In the genomic region with DNA sequence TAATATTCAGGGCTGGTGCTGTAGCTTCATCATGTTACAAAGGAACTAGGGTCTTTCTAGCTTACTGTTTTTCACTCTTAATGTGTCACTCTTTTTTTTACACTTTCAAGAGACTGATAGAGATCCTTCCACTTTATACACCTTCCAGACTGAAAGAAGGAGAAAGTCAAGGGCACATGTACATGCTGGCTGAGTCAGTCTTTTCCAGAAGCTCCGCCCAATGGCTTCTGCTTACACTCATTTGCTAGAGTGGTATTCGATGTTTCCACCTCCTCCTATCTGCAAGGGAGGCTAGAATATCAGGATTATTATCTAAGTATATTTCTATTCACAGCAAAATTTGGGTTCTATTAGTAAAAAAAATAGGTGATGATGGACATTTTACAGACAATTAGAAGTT, we compare ENCODE assay signal across 19 cellular contexts.
DNase-seq lines count a peak whose midpoint lies in the region; ATAC-seq and TF ChIP-seq lines count a peak whose summit lies in the region.
"Had no signal": no experiment of that assay in that cellular context is flagged by ENCODE, and none has a peak within 500 bp of the region (broad histone marks: within the 10 kb centered on the region; RNA-seq: fewer than 3 reads in every experiment).

No MANE protein-coding gene starts in this region.

- no peak overlapping the region for H3K4me3 ChIP-seq in PC-3 (ENCODE audit: low read length)
- H3K4me3 ChIP-seq: esophagus muscularis mucosa, gastrocnemius medialis, GM12878 had no signal

- H2AFZ ChIP-seq in PC-3 (ENCODE audit: low read length) = no peak overlapping the region

- H3K9me3 Mint-ChIP-seq in activated T-cell treated with anti-CD3 and anti-CD28 coated beads, Interleukin-2, amount 50 U/mL, for 72 hours = no peaks in the 10 kb centered on the region
- no peaks in the 10 kb centered on the region for H3K9me3 Mint-ChIP-seq in stimulated activated effector memory CD8-positive, alpha-beta T cell treated with anti-CD3 and anti-CD28 coated beads, Interleukin-12 subunit alpha, Interleukin-12 subunit beta, amount 100 ng/mL, for 72 hours
- H3K9me3 Mint-ChIP-seq: CD14-positive monocyte, memory B cell had no signal

- TF ChIP-seq CTCF in PC-3 (conservative IDR thresholded peaks at IDR 0.05; ENCODE audit: low read depth, low read length) = no peak

- BruUV-seq in PC-3 (replicated peaks; lab: Mats Ljungman, UMichigan) = no TSS peak

- no peaks in the 10 kb centered on the region for H4K20me1 ChIP-seq in PC-3 (ENCODE audit: low read length)

- POLR2A ChIA-PET in PC-3 (lab: Charles Lee; ENCODE audit: unreplicated experiment) = no interaction called here

- intact Hi-C loops in PC-3 (cut with micrococcal nuclease) (no loop called here), head of caudate nucleus (cut with DNase I) (no loop called here)

- H3K9me2 ChIP-seq in PC-3 (replicated peaks; ENCODE audit: low read length) = no peaks in the 10 kb centered on the region

- ATAC-seq in activated T-cell treated with anti-CD3 and anti-CD28 coated beads, Interleukin-2, amount 50 U/mL, for 72 hours (replicated peaks in 1 of 2) = no peak
- no peak for ATAC-seq in PC-3
- peak; percentile 42 for ATAC-seq in stimulated activated effector memory CD8-positive, alpha-beta T cell treated with anti-CD3 and anti-CD28 coated beads, Interleukin-12 subunit alpha, Interleukin-12 subunit beta, amount 100 ng/mL, for 72 hours
- ATAC-seq: gastrocnemius medialis, GM12878, right cardiac atrium had no signal

- CTCF ChIA-PET in PC-3 (lab: Charles Lee) = no interaction called here

- no peaks in the 10 kb centered on the region for H3K36me3 ChIP-seq in PC-3 (ENCODE audit: low read depth, low read length)
- H3K36me3 ChIP-seq: esophagus muscularis mucosa, gastrocnemius medialis had no signal

- peak overlapping the region; percentile 88 to 92 for H3K4me3 Mint-ChIP-seq in activated T-cell treated with anti-CD3 and anti-CD28 coated beads, Interleukin-2, amount 50 U/mL, for 72 hours
- peak overlapping the region; percentile 6 for H3K4me3 Mint-ChIP-seq in stimulated activated effector memory CD8-positive, alpha-beta T cell treated with anti-CD3 and anti-CD28 coated beads, Interleukin-12 subunit alpha, Interleukin-12 subunit beta, amount 100 ng/mL, for 72 hours
- H3K4me3 Mint-ChIP-seq: CD14-positive monocyte, memory B cell had no signal

- peaks cover 0 to 4% of the 10 kb centered on the region in 2 donors for H3K36me3 Mint-ChIP-seq in activated T-cell treated with anti-CD3 and anti-CD28 coated beads, Interleukin-2, amount 50 U/mL, for 72 hours (ENCODE audit: insufficient read depth in 2 of 2)
- peaks cover 18% of the 10 kb centered on the region for H3K36me3 Mint-ChIP-seq in stimulated activated effector memory CD8-positive, alpha-beta T cell treated with anti-CD3 and anti-CD28 coated beads, Interleukin-12 subunit alpha, Interleukin-12 subunit beta, amount 100 ng/mL, for 72 hours
- H3K36me3 Mint-ChIP-seq: CD14-positive monocyte, memory B cell had no signal

- no peaks in the 10 kb centered on the region for H3K27me3 ChIP-seq in PC-3 (ENCODE audit: low read length)
- H3K27me3 ChIP-seq: esophagus muscularis mucosa, gastrocnemius medialis had no signal

- no peak overlapping the region for H3K4me2 ChIP-seq in PC-3 (ENCODE audit: low read length)

- no peaks in the 10 kb centered on the region for H3F3A ChIP-seq in PC-3 (ENCODE audit: low read length, unreplicated experiment)

- no peaks in the 10 kb centered on the region for H3K79me2 ChIP-seq in PC-3 (ENCODE audit: low read length)

- no peaks in the 10 kb centered on the region for H3K9me3 ChIP-seq in PC-3 (ENCODE audit: low read length)
- H3K9me3 ChIP-seq: esophagus muscularis mucosa, gastrocnemius medialis had no signal

- no peak overlapping the region for H3K27ac ChIP-seq in PC-3 (ENCODE audit: low read length)
- H3K27ac ChIP-seq: esophagus muscularis mucosa, gastrocnemius medialis, HL-60 had no signal

- no peaks in the 10 kb centered on the region for H3K27me3 Mint-ChIP-seq in activated T-cell treated with anti-CD3 and anti-CD28 coated beads, Interleukin-2, amount 50 U/mL, for 72 hours (ENCODE audit: low read depth)

- peak overlapping the region; percentile 33 for H3K27ac Mint-ChIP-seq in activated T-cell treated with anti-CD3 and anti-CD28 coated beads, Interleukin-2, amount 50 U/mL, for 72 hours
- H3K27ac Mint-ChIP-seq in stimulated activated effector memory CD8-positive, alpha-beta T cell treated with anti-CD3 and anti-CD28 coated beads, Interleukin-12 subunit alpha, Interleukin-12 subunit beta, amount 100 ng/mL, for 72 hours = no peak overlapping the region
- H3K27ac Mint-ChIP-seq: CD14-positive monocyte, memory B cell had no signal

- peak in 1 of 2 donors; percentile 24 for DNase-seq in activated T-cell treated with anti-CD3 and anti-CD28 coated beads, Interleukin-2, amount 50 U/mL, for 72 hours
- DNase-seq in activated T-cell treated with anti-CD3 and anti-CD28 coated beads for 4 hours = no peak
- peak; percentile 10 for DNase-seq in PC-3
- DNase-seq in activated naive CD4-positive, alpha-beta T cell treated with anti-CD3 and anti-CD28 coated beads, Interleukin-2, amount 50 U/mL, for 16 hours = peak; percentile 26
- DNase-seq in stimulated activated effector memory CD8-positive, alpha-beta T cell treated with anti-CD3 and anti-CD28 coated beads, Interleukin-12 subunit alpha, Interleukin-12 subunit beta, amount 100 ng/mL, for 72 hours (ENCODE audit: low spot score in 2 of 2) = no peak
- DNase-seq in D341Med (ENCODE audit: low spot score) = no peak
- DNase-seq in head of caudate nucleus = no peak
- DNase-seq: activated effector memory CD4-positive, alpha-beta T cell treated with anti-CD3 and anti-CD28 coated beads, Interleukin-2, amount 50 U/mL, for 16 hours; DMS53; effector CD8-positive, alpha-beta T cell; gastrocnemius medialis; NCI-H2107; NCI-H524; right cardiac atrium had no signal

- H3K4me1 Mint-ChIP-seq in activated T-cell treated with anti-CD3 and anti-CD28 coated beads, Interleukin-2, amount 50 U/mL, for 72 hours (ENCODE audit: low read depth) = peaks cover 32% of the 10 kb centered on the region
- H3K4me1 Mint-ChIP-seq in stimulated activated effector memory CD8-positive, alpha-beta T cell treated with anti-CD3 and anti-CD28 coated beads, Interleukin-12 subunit alpha, Interleukin-12 subunit beta, amount 100 ng/mL, for 72 hours = peaks cover 6% of the 10 kb centered on the region
- H3K4me1 Mint-ChIP-seq: memory B cell had no signal

- no peaks in the 10 kb centered on the region for H3K4me1 ChIP-seq in PC-3 (ENCODE audit: insufficient read depth, low read length)
- H3K4me1 ChIP-seq: esophagus muscularis mucosa, gastrocnemius medialis had no signal

- H3K9ac ChIP-seq in PC-3 (ENCODE audit: low read length) = no peak overlapping the region

Comparison
In these comparisons a context has a peak if more than half of its experiments do, and no peak if none do; other contexts are left out.
1. DNase-seq: peak in PC-3 (single experiment) and activated naive CD4-positive, alpha-beta T cell treated with anti-CD3 and anti-CD28 coated beads, Interleukin-2, amount 50 U/mL, for 16 hours (single experiment); none in activated T-cell treated with anti-CD3 and anti-CD28 coated beads for 4 hours (single experiment), stimulated activated effector memory CD8-positive, alpha-beta T cell treated with anti-CD3 and anti-CD28 coated beads, Interleukin-12 subunit alpha, Interleukin-12 subunit beta, amount 100 ng/mL, for 72 hours (0 of 2), D341Med (single experiment) and head of caudate nucleus (0 of 42).